12 cellular contexts compared by ENCODE assay signal in the genomic region with DNA sequence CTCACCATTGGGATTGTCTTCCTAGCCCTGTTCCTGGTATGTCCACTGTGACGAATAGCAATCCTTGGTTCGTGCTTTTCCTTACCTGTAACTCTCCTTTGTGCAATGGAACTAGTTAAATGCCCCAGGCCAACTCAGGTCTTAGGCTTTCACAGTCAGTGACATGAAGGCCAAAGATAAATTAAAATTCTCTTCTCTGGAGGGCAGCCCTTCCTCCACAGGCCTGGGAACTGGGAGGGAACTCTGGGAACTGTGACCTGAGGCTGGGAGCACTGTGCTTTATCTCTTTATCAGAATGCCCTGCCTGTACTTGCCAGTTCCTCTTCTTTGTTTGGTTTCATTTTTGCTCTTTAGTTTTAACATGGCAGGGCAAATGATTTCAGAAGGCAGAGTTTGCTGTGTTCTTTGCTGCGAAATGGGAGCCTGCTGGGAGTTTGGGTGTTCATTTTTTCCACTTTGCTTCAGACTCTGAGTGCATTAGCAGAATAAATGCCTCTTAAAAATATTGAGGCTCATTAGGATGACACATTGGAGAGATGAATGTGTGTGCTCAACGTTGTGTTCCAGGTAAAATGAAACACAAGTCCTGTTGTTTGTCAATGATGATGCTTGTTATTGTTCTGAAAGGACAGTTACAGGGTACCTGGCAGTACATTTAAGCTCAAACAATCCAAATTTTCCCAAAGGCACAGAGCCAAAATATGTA.
DNase-seq lines count a peak whose midpoint lies in the region; ATAC-seq, FAIRE-seq and TF ChIP-seq lines count a peak whose summit lies in the region.
"Had no signal": no experiment of that assay in that cellular context is flagged by ENCODE, and none has a peak within 500 bp of the region (broad histone marks: within the 10 kb centered on the region; RNA-seq: fewer than 3 reads in every experiment).

No MANE protein-coding gene starts in this region.

- 60% methylated on average over 4 of the region's 4 CpGs for WGBS in hepatocyte (ENCODE audit: low lambda C conversion rate, missing lambda C conversion rate)

- H3K4me1 Mint-ChIP-seq in CD4-positive, alpha-beta memory T cell = no peaks in the 10 kb centered on the region

- peaks cover 4% of the 10 kb centered on the region for H3K9me3 ChIP-seq in hepatocyte (ENCODE audit: low read depth)
- peaks cover 0 to 5% of the 10 kb centered on the region in 2 donors for H3K9me3 ChIP-seq in CD4-positive, alpha-beta memory T cell (ENCODE audit: control insufficient read depth in 1 of 2, low read length in 2 of 2)

- H3K9me2 ChIP-seq in hepatocyte (replicated peaks; ENCODE audit: insufficient read depth) = no peaks in the 10 kb centered on the region

- H3K9me3 Mint-ChIP-seq in CD4-positive, alpha-beta memory T cell = peaks cover 3 to 18% (median 15%) of the 10 kb centered on the region in 8 donors

- H3K79me2 ChIP-seq in hepatocyte = no peaks in the 10 kb centered on the region

- CTCF ChIA-PET in CD4-positive, alpha-beta memory T cell (lab: Charles Lee; ENCODE audit: partially characterized antibody) = no interaction called here

- FAIRE-seq in frontal cortex (lab: Jason Lieb, UNC) = no peak
- FAIRE-seq: endothelial cell of umbilical vein had no signal

- intact Hi-C loops in CD4-positive, alpha-beta memory T cell (cut with micrococcal nuclease) = no loop called here
- intact Hi-C loops in cardiac septum (cut with DNase I) = no loop called here

- H3K4me1 ChIP-seq in hepatocyte (ENCODE audit: insufficient read depth) = peaks cover 7% of the 10 kb centered on the region
- no peaks in the 10 kb centered on the region for H3K4me1 ChIP-seq in CD4-positive, alpha-beta memory T cell (ENCODE audit: insufficient read depth, low read length)
- H3K4me1 ChIP-seq: tibial nerve had no signal

- H3K27ac ChIP-seq in hepatocyte = peak overlapping the region; percentile 20
- H3K27ac ChIP-seq in CD4-positive, alpha-beta memory T cell (ENCODE audit: low read depth, low read length) = no peak overlapping the region
- H3K27ac ChIP-seq: tibial nerve had no signal

- H3K4me2 ChIP-seq in hepatocyte = peak overlapping the region; percentile 21

- H3K27me3 ChIP-seq in hepatocyte = no peaks in the 10 kb centered on the region
- H3K27me3 ChIP-seq in CD4-positive, alpha-beta memory T cell (ENCODE audit: insufficient read depth, low read length) = no peaks in the 10 kb centered on the region
- H3K27me3 ChIP-seq: tibial nerve had no signal

- no peaks in the 10 kb centered on the region for H3K36me3 ChIP-seq in hepatocyte (replicated peaks; ENCODE audit: insufficient read depth, low read depth)
- H3K36me3 ChIP-seq in CD4-positive, alpha-beta memory T cell (ENCODE audit: insufficient read depth, low read length) = no peaks in the 10 kb centered on the region
- H3K36me3 ChIP-seq: tibial nerve had no signal

- POLR2A ChIA-PET in CD4-positive, alpha-beta memory T cell (lab: Charles Lee; ENCODE audit: partially characterized antibody) = no interaction called here

- TF ChIP-seq CTCF in LNCaP clone FGC (IDR thresholded peaks at IDR 0.05; ENCODE audit: control insufficient read depth, extremely low read depth, insufficient read depth) (no peak), hepatocyte (IDR thresholded peaks at IDR 0.05; ENCODE audit: poor library complexity) (no peak)

- H4K20me1 ChIP-seq in hepatocyte (ENCODE audit: insufficient read depth, poor library complexity, severe bottlenecking) = no peaks in the 10 kb centered on the region

- peak overlapping the region; percentile 8 for H2AFZ ChIP-seq in hepatocyte

- H3K27ac Mint-ChIP-seq in CD4-positive, alpha-beta memory T cell = no peak overlapping the region

- peaks cover 1 to 2% of the 10 kb centered on the region in 2 donors for H3K27me3 Mint-ChIP-seq in CD4-positive, alpha-beta memory T cell

- ATAC-seq in GM21619 (IDR thresholded peaks at IDR 0.05; ENCODE audit: unreplicated experiment) (peak; percentile 62), HG03354 (IDR thresholded peaks at IDR 0.05; ENCODE audit: poor library complexity, severe bottlenecking, unreplicated experiment) (no peak)

- no peak overlapping the region for H3K4me3 ChIP-seq in LNCaP clone FGC (ENCODE audit: low read depth, low read length)
- H3K4me3 ChIP-seq in hepatocyte = no peak overlapping the region
- H3K4me3 ChIP-seq in CD4-positive, alpha-beta memory T cell (ENCODE audit: low read length in 2 of 2) = no peak overlapping the region
- H3K4me3 ChIP-seq: tibial nerve had no signal

- H3K4me3 Mint-ChIP-seq in CD4-positive, alpha-beta memory T cell = no peak overlapping the region

- no peaks in the 10 kb centered on the region for H3K36me3 Mint-ChIP-seq in CD4-positive, alpha-beta memory T cell

- peak; percentile 90 for DNase-seq in ELF-1 (ENCODE audit: low read depth, low spot score)
- peak; percentile 66 for DNase-seq in LNCaP clone FGC (ENCODE audit: low read depth)
- peak; percentile 20 for DNase-seq in hepatocyte (ENCODE audit: low spot score)
- no peak for DNase-seq in CD4-positive, alpha-beta memory T cell
- DNase-seq in cardiac septum (ENCODE audit: low spot score) = no peak
- DNase-seq in frontal cortex (ENCODE audit: low spot score in 2 of 2) = no peak
- DNase-seq: HCEC 1CT, NCI-H1436 treated with DMSO at 0.1 percent for 48 hours had no signal

Comparison
In these comparisons a context has a peak if more than half of its experiments do, and no peak if none do; other contexts are left out.
1. DNase-seq: peak in ELF-1 (single experiment), LNCaP clone FGC (single experiment) and hepatocyte (single experiment); none in CD4-positive, alpha-beta memory T cell (0 of 5), cardiac septum (single experiment) and frontal cortex (0 of 2).